ENCODE assay signal across 9 cellular contexts in genomic region chr10:121658111-121658510, GRCh38. TPM values are rescaled to one million over a fixed set of nuclear protein-coding genes. Genes with fewer than 3 reads are reported as not detected.
"Had no signal": no experiment of that assay in that cellular context is flagged by ENCODE, and none has a peak within 500 bp of the region (broad histone marks: within the 10 kb centered on the region; RNA-seq: fewer than 3 reads in every experiment).

No MANE protein-coding gene starts in this region.

- H3K4me1 ChIP-seq: HAP-1 had no signal

- ATAC-seq: GM23338, HCT116 had no signal

- H3K4me3 ChIP-seq: GM23248, GM23338, HAP-1 had no signal

- H3K36me3 ChIP-seq: HAP-1 had no signal

- H3K9ac ChIP-seq: GM23248 had no signal

- DNase-seq: GM23248, GOT3, H7, H9, HCEC 1CT, HFFc6 had no signal

- H2AFZ ChIP-seq: GM23248, GM23338 had no signal

- H3K27ac ChIP-seq: GM23248 had no signal

- H3K4me2 ChIP-seq: GM23338 had no signal

RNA-seq across cellular contexts. Expression of gene FGFR2, which starts 59.9 kb away (rescaled TPM):
- total RNA-seq: GM23248, HFFc6 had no signal
